Comparison of ENCODE assay signal across 10 cellular contexts in the genomic region with DNA sequence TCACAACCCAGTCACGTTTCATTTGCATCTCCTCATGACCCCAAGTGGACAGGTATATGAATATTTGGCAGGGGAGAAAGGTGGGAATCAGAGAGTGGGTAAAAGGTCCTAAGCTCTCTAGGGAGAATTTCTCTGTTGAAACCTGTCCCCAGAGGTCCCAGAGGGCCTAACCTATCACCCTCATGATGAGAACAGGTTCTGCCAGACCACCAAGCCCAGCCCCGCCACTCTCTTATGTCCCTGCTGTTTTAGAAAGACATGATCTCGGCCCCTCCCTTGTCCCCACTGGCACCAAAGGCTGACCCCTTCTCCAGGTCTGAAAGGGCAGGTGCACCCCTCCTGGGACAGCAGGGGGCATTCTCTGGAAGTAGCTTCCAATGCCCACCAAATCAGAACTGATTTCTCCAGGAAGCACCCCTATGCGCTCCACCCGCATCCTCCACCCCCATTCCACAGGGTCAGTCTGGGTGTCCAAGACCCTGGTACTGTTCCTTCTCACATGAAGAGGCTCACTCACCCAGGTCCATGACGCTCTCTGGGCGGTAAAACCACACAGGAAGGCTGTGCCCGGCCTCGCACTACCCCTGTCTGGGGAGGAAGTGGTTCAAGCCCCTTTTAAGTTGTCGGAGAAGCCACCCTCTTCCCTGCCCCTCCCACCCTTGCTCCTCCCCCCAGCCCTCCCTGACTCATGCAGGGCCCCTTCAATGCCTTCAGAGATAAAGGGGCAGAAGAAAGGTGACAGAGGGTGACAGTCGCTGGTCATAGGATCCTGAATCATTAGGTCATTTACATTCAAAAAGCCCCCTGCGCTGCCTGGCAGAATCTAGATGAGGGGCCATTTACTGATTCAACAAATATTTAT. TPM values are rescaled to one million over a fixed set of nuclear protein-coding genes. Genes with fewer than 3 reads are reported as not detected.
DNase-seq lines count a peak whose midpoint lies in the region; ATAC-seq and TF ChIP-seq lines count a peak whose summit lies in the region.
"Had no signal": no experiment of that assay in that cellular context is flagged by ENCODE, and none has a peak within 500 bp of the region (broad histone marks: within the 10 kb centered on the region; RNA-seq: fewer than 3 reads in every experiment).

A gene with protein sequence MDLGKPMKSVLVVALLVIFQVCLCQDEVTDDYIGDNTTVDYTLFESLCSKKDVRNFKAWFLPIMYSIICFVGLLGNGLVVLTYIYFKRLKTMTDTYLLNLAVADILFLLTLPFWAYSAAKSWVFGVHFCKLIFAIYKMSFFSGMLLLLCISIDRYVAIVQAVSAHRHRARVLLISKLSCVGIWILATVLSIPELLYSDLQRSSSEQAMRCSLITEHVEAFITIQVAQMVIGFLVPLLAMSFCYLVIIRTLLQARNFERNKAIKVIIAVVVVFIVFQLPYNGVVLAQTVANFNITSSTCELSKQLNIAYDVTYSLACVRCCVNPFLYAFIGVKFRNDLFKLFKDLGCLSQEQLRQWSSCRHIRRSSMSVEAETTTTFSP (minus strand): TSS at position 590 of the 862 bp plus-strand sequence. CDS start 63 bp downstream, at position 527.

- no peak for TF ChIP-seq CTCF in CD8-positive, alpha-beta T cell (IDR thresholded peaks at IDR 0.05)
- TF ChIP-seq CTCF in RWPE1 (conservative IDR thresholded peaks at IDR 0.05; ENCODE audit: low read depth), result no peak

- H3K36me3 Mint-ChIP-seq in CD8-positive, alpha-beta T cell, result peaks cover 48% of the 10 kb centered on the region

- H3K27me3 Mint-ChIP-seq in CD8-positive, alpha-beta T cell (ENCODE audit: low read depth), result no peaks in the 10 kb centered on the region

- H3K4me3 Mint-ChIP-seq in CD8-positive, alpha-beta T cell, result peak within 1 kb of the TSS; percentile 86

- H3K4me1 ChIP-seq in CD8-positive, alpha-beta T cell (ENCODE audit: insufficient read depth, low read length), result peaks cover 34% of the 10 kb centered on the region

- ATAC-seq in CD8-positive, alpha-beta T cell, result peak; percentile 58

- peak; percentile 79 to 94 (median 88) for DNase-seq in CD8-positive, alpha-beta T cell
- DNase-seq in OCI-M1 (lab: John Stamatoyannopoulos, UW), result peak; percentile 59
- peak; percentile 81 for DNase-seq in activated T-helper 1 cell treated with Interleukin-2 at 50 U/mL for 16 hours (ENCODE audit: low read depth)
- peak; percentile 73 for DNase-seq in posterior vena cava (ENCODE audit: low spot score)
- no peak for DNase-seq in Ammon's horn (ENCODE audit: low spot score)
- no peak for DNase-seq in RWPE1 (ENCODE audit: low spot score)
- DNase-seq in NCI-H1930 (lab: John Stamatoyannopoulos, UW), result no peak
- DNase-seq in NCI-H187 (lab: John Stamatoyannopoulos, UW), result no peak
- DNase-seq: amniotic stem cell had no signal

- H3K4me1 Mint-ChIP-seq in CD8-positive, alpha-beta T cell (ENCODE audit: low read depth), result peaks cover 83% of the 10 kb centered on the region

- H3K4me3 ChIP-seq in CD8-positive, alpha-beta T cell (ENCODE audit: low read depth, low read length), result peak within 1 kb of the TSS; percentile 71

- peaks cover 45% of the 10 kb centered on the region for H3K36me3 ChIP-seq in CD8-positive, alpha-beta T cell (ENCODE audit: insufficient read depth, low read length)

- peak within 1 kb of the TSS; percentile 94 for H3K27ac Mint-ChIP-seq in CD8-positive, alpha-beta T cell

- POLR2A ChIA-PET in CD8-positive, alpha-beta T cell (lab: Charles Lee), result interaction anchor here (0.7 to 23.6 kb wide), 11 partner anchors 10 to 54 kb away, joined by 3 to 755 read pairs (median 32); no protein-coding TSS in a partner anchor
- POLR2A ChIA-PET in RWPE1 (lab: Yijun Ruan, JAX; ENCODE audit: low non-redundant PET), result no interaction called here

- no peaks in the 10 kb centered on the region for H3K27me3 ChIP-seq in CD8-positive, alpha-beta T cell (ENCODE audit: insufficient read depth, low read length)

- intact Hi-C loops in CD8-positive, alpha-beta T cell (cut with DNase I, micrococcal nuclease), result loop anchor here (1.0 to 10.0 kb wide), 10 partner anchors 17 to 742 kb away; a partner anchor contains a TSS
- intact Hi-C loops in posterior vena cava (cut with DNase I), result loop anchor here in 1 of 2 donors (10.0 kb wide), 1 partner anchor 160 kb away; no protein-coding TSS in a partner anchor

- H3K9me3 ChIP-seq in CD8-positive, alpha-beta T cell (ENCODE audit: low read length), result no peaks in the 10 kb centered on the region

- H3K9me3 Mint-ChIP-seq in CD8-positive, alpha-beta T cell, result no peaks in the 10 kb centered on the region

- peak within 1 kb of the TSS; percentile 96 for H3K27ac ChIP-seq in CD8-positive, alpha-beta T cell (ENCODE audit: low read depth, low read length)
- no peak within 1 kb of the TSS for H3K27ac ChIP-seq in RWPE1
- H3K27ac ChIP-seq: C4-2B had no signal

- CTCF ChIA-PET in CD8-positive, alpha-beta T cell (lab: Charles Lee), result interaction anchor here (0.8 to 26.4 kb wide), 7 partner anchors 14 to 166 kb away, joined by 3 to 638 read pairs (median 141); no protein-coding TSS in a partner anchor
- CTCF ChIA-PET in RWPE1 (lab: Yijun Ruan, JAX), result no interaction called here

RNA-seq across cellular contexts. Expression of the gene that starts here (rescaled TPM):
- total RNA-seq in CD8-positive, alpha-beta T cell, result 100 to 1,000 TPM; 196 to 199 TPM
- under 1 TPM; 0.46 to 0.62 TPM for total RNA-seq in posterior vena cava

Comparison
In these comparisons a context has a peak if more than half of its experiments do, and no peak if none do; other contexts are left out.
1. RNA of the gene that starts here (total RNA-seq): 196 to 199 TPM in CD8-positive, alpha-beta T cell; 0.46 to 0.62 TPM in posterior vena cava; every median in the first group is over 100 times any median in the second.
2. Peak in DNase-seq in posterior vena cava; RNA of the gene not detected or under 1 TPM.
3. DNase-seq: peak in CD8-positive, alpha-beta T cell (7 of 7), OCI-M1 (single experiment) and activated T-helper 1 cell treated with Interleukin-2 at 50 U/mL for 16 hours (single experiment); none in Ammon's horn (single experiment), RWPE1 (single experiment), NCI-H1930 (0 of 2) and NCI-H187 (0 of 2).